ENCODE assay signal across 19 cellular contexts in the genomic region with DNA sequence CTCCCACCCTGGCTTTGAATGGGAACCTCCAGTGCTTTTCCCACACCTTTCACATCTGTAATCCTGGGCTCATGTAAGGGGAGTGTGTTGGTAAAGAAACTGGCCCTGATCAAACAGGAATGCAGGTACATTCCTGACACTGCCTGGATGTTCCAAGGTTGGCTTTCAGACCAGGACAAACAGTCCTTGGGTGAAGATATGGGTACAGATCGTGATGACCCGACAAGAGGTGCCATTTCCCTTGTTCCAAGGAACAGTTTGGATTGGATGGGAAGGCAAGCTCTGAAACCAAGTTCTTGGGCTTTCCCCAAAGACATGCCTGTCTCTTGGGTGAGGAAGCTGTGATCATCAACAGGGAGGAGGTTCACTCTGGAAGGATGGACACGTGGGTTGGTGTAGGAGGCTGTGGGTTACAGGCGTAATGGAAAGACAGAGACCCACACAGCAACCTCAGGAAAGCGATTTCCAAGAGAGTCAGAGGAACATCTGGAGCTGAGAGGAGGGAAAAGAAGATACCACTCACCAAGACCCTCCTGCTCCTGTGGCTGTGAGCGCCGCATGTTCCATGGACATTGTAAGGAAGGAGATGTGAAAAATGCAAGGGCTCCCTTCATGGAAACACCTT. TPM values are rescaled to one million over a fixed set of nuclear protein-coding genes. Genes with fewer than 3 reads are reported as not detected.
"Had no signal": no experiment of that assay in that cellular context is flagged by ENCODE, and none has a peak within 500 bp of the region (broad histone marks: within the 10 kb centered on the region; RNA-seq: fewer than 3 reads in every experiment).

No MANE protein-coding gene starts in this region.

- H3K36me3 Mint-ChIP-seq: type B pancreatic cell had no signal

- H3K27me3 Mint-ChIP-seq: type B pancreatic cell had no signal

- H3K4me3 ChIP-seq: lower lobe of right lung, psoas muscle, stomach, testis had no signal

- H3K9me3 Mint-ChIP-seq: activated naive CD4-positive, alpha-beta T cell treated with anti-CD3 and anti-CD28 coated beads for 36 hours; type B pancreatic cell had no signal

- H3K27ac Mint-ChIP-seq: activated naive CD4-positive, alpha-beta T cell treated with anti-CD3 and anti-CD28 coated beads for 36 hours; type B pancreatic cell had no signal

- DNase-seq: activated CD4-positive, alpha-beta T cell treated with anti-CD3 and anti-CD28 coated beads for 1 hour; activated CD4-positive, alpha-beta T cell treated with anti-CD3 and anti-CD28 coated beads, Interleukin-2, amount 50 U/mL, for 48 hours; activated naive CD4-positive, alpha-beta T cell treated with anti-CD3 and anti-CD28 coated beads for 36 hours; amniotic stem cell; erythroblast; foreskin melanocyte; hypothalamus; islet precursor cell; left colon; lower lobe of right lung; midbrain; occipital lobe; psoas muscle; right cardiac atrium; stomach; testis; WERI-Rb-1 had no signal

- H3K27me3 ChIP-seq: stomach, testis had no signal

- H3K4me3 Mint-ChIP-seq: activated naive CD4-positive, alpha-beta T cell treated with anti-CD3 and anti-CD28 coated beads for 36 hours; type B pancreatic cell had no signal

- FAIRE-seq: colon had no signal

- ATAC-seq: left colon, lower lobe of right lung, psoas muscle, right cardiac atrium had no signal

- H3K36me3 ChIP-seq: WERI-Rb-1 had no signal

RNA-seq across cellular contexts. Expression of gene VDR, which starts 26.4 kb away (rescaled TPM):
- total RNA-seq: occipital lobe had no signal
